In genomic region chr21:26966978-26967913, GRCh38 we compare ENCODE assay signal across 9 cellular contexts. TPM values are rescaled to one million over a fixed set of nuclear protein-coding genes. Genes with fewer than 3 reads are reported as not detected.
DNase-seq lines count a peak whose midpoint lies in the region; ATAC-seq lines count a peak whose summit lies in the region.
"Had no signal": no experiment of that assay in that cellular context is flagged by ENCODE, and none has a peak within 500 bp of the region (broad histone marks: within the 10 kb centered on the region; RNA-seq: fewer than 3 reads in every experiment).

Gene ADAMTS5 (minus strand): TSS chr21:26967088. CDS start chr21:26966391, 697 bp downstream.

- DNase-seq in NCI-H524 (lab: John Stamatoyannopoulos, UW) = peak; percentile 67 to 77
- DNase-seq in NCI-H524 treated with DMSO at 0.1 percent for 48 hours (lab: John Stamatoyannopoulos, UW) = no peak
- peak; percentile 75 for DNase-seq in T1000 (lab: John Stamatoyannopoulos, UW)
- DNase-seq in cardiac septum (ENCODE audit: low spot score) = peak; percentile 84
- DNase-seq in putamen (ENCODE audit: low spot score) = peak; percentile 59
- no peak for DNase-seq in NCI-H1436 (lab: John Stamatoyannopoulos, UW)
- DNase-seq: activated B cell treated with CpG ODN at 0.5 μM for 24 hours had no signal

- ATAC-seq in HG03159 (IDR thresholded peaks at IDR 0.05; ENCODE audit: unreplicated experiment) (no peak), GM18517 (IDR thresholded peaks at IDR 0.05; ENCODE audit: unreplicated experiment) (no peak)

- intact Hi-C loops in cardiac septum (cut with DNase I) = loop anchor here (10.0 kb wide), 1 partner anchor 458 kb away; no protein-coding TSS in a partner anchor

RNA-seq across cellular contexts. Expression of gene ADAMTS5, which starts in this region (rescaled TPM):
- 4.0 TPM for total RNA-seq in cardiac septum
- total RNA-seq: activated B cell treated with CpG ODN at 0.5 μM for 24 hours had no signal

Comparison
In these comparisons a context has a peak if more than half of its experiments do, and no peak if none do; other contexts are left out.
1. DNase-seq: peak in NCI-H524 (2 of 2), T1000 (single experiment), cardiac septum (single experiment) and putamen (single experiment); none in NCI-H524 treated with DMSO at 0.1 percent for 48 hours (single experiment) and NCI-H1436 (single experiment).